15 cellular contexts compared by ENCODE assay signal in genomic region chr3:114496021-114496434, GRCh38.
DNase-seq lines count a peak whose midpoint lies in the region; ATAC-seq, FAIRE-seq and TF ChIP-seq lines count a peak whose summit lies in the region.
"Had no signal": no experiment of that assay in that cellular context is flagged by ENCODE, and none has a peak within 500 bp of the region (broad histone marks: within the 10 kb centered on the region; RNA-seq: fewer than 3 reads in every experiment).

No MANE protein-coding gene starts in this region.

- H3K9me3 ChIP-seq in right cardiac atrium (ENCODE audit: control insufficient read depth, low read length) = no peaks in the 10 kb centered on the region
- H3K9me3 ChIP-seq in thoracic aorta = no peaks in the 10 kb centered on the region

- intact Hi-C loops in right cardiac atrium (cut with DNase I) = no loop called here
- intact Hi-C loops in lower leg skin (cut with DNase I; ENCODE audit: low total_unique reads) = no loop called here

- no peak for TF ChIP-seq CTCF in bronchial epithelial cell (IDR thresholded peaks at IDR 0.05; ENCODE audit: insufficient read depth, low read length, severe bottlenecking)
- TF ChIP-seq CTCF in thoracic aorta (IDR thresholded peaks at IDR 0.05) = no peak
- TF ChIP-seq CTCF in lower leg skin (IDR thresholded peaks at IDR 0.05) = no peak

- H3K4me3 ChIP-seq in bronchial epithelial cell (ENCODE audit: low read depth, low read length) (no peak overlapping the region), right cardiac atrium (ENCODE audit: low read length) (no peak overlapping the region), thoracic aorta (no peak overlapping the region), lower leg skin (ENCODE audit: low read depth, poor library complexity, severe bottlenecking) (no peak overlapping the region)

- WGBS in right cardiac atrium = 59% methylated on average over 1 of the region's 1 CpG
- WGBS in lower leg skin, 2 donors = 62 to 63% methylated on average over 1 of the region's 1 CpG

- H3K27ac ChIP-seq in right cardiac atrium (ENCODE audit: low read length) (no peak overlapping the region), thoracic aorta (peak overlapping the region; percentile 37 to 55)
- H3K27ac ChIP-seq: 22Rv1, HL-60 had no signal

- no peaks in the 10 kb centered on the region for H3K36me3 ChIP-seq in bronchial epithelial cell (ENCODE audit: control insufficient read depth, insufficient read depth, low read length)
- no peaks in the 10 kb centered on the region for H3K36me3 ChIP-seq in thoracic aorta

- no peak for FAIRE-seq in bronchial epithelial cell (lab: Jason Lieb, UNC)

- TF ChIP-seq POLR2A in lower leg skin (IDR thresholded peaks at IDR 0.05) = no peak

- DNase-seq in DMS 273 (lab: John Stamatoyannopoulos, UW; ENCODE audit: unreplicated experiment) (peak; percentile 71), DMS 273 treated with DMSO at 0.1 percent for 48 hours (lab: John Stamatoyannopoulos, UW) (no peak), bronchial epithelial cell (ENCODE audit: low read depth) (peak; percentile 32), right cardiac atrium (peak; percentile 38 to 71 (median 58)), thoracic aorta (ENCODE audit: low spot score) (no peak), lower leg skin (ENCODE audit: low spot score in 2 of 2) (no peak)
- DNase-seq in effector CD8-positive, alpha-beta T cell (lab: John Stamatoyannopoulos, UW) = no peak
- DNase-seq: activated CD4-positive, alpha-beta T cell treated with anti-CD3 and anti-CD28 coated beads for 48 hours; activated effector memory CD4-positive, alpha-beta T cell treated with anti-CD3 and anti-CD28 coated beads, Interleukin-2, amount 50 U/mL, for 16 hours; cortex of kidney; mesendoderm; NCI-H1092 treated with DMSO at 0.1 percent for 48 hours had no signal

- H3K4me1 ChIP-seq in right cardiac atrium (ENCODE audit: control insufficient read depth, insufficient read depth, low read length) (peaks cover 10% of the 10 kb centered on the region), thoracic aorta (ENCODE audit: control insufficient read depth in 1 of 2, low read depth in 2 of 2) (peaks cover 12 to 45% of the 10 kb centered on the region in 2 donors)

- peak; percentile 71 to 82 for ATAC-seq in right cardiac atrium
- ATAC-seq in thoracic aorta (ENCODE audit: insufficient number of reproducible peaks, low FRiP score, low read depth) = peak; percentile 77
- no peak for ATAC-seq in HG02642 (IDR thresholded peaks at IDR 0.05; ENCODE audit: poor library complexity, unreplicated experiment)

- no peaks in the 10 kb centered on the region for H3K27me3 ChIP-seq in bronchial epithelial cell (ENCODE audit: control insufficient read depth, insufficient read depth, low read length)
- no peaks in the 10 kb centered on the region for H3K27me3 ChIP-seq in right cardiac atrium (ENCODE audit: control insufficient read depth, insufficient read depth)
- no peaks in the 10 kb centered on the region for H3K27me3 ChIP-seq in thoracic aorta (replicated peaks; ENCODE audit: insufficient read depth)

Comparison
In these comparisons a context has a peak if more than half of its experiments do, and no peak if none do; other contexts are left out.
1. DNase-seq: peak in DMS 273 (single experiment), bronchial epithelial cell (single experiment) and right cardiac atrium (3 of 3); none in DMS 273 treated with DMSO at 0.1 percent for 48 hours (single experiment), thoracic aorta (single experiment), effector CD8-positive, alpha-beta T cell (single experiment) and lower leg skin (0 of 2).